ENCODE assay signal across 1 cellular context in the genomic region with DNA sequence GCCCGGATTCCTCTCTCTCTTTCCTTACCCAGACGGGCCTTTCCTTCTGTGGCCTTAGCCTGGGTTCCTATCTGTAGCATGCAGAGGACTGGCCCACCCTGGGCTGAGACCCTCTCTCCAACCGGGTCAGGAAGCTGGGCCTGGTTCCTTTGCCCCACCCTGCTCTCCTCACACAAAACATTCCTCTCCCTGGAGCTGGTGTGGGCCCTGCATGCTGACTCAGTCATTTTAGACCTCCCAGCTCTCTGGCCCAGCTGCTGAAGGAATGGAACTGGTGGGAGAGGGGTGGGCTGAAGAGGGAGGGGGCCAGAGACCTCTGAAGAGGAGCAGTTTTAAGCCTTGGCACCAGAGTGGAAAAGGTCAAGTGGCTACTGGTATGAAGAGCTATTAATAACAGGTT.
TF ChIP-seq lines count a peak whose summit lies in the region.

No MANE protein-coding gene starts in this region.

TF ChIP-seq in K562, 482 proteins besides CTCF, POLR2A, EP300 and RAD21 (continued from another document):
- TF ChIP-seq, protein P1, sequence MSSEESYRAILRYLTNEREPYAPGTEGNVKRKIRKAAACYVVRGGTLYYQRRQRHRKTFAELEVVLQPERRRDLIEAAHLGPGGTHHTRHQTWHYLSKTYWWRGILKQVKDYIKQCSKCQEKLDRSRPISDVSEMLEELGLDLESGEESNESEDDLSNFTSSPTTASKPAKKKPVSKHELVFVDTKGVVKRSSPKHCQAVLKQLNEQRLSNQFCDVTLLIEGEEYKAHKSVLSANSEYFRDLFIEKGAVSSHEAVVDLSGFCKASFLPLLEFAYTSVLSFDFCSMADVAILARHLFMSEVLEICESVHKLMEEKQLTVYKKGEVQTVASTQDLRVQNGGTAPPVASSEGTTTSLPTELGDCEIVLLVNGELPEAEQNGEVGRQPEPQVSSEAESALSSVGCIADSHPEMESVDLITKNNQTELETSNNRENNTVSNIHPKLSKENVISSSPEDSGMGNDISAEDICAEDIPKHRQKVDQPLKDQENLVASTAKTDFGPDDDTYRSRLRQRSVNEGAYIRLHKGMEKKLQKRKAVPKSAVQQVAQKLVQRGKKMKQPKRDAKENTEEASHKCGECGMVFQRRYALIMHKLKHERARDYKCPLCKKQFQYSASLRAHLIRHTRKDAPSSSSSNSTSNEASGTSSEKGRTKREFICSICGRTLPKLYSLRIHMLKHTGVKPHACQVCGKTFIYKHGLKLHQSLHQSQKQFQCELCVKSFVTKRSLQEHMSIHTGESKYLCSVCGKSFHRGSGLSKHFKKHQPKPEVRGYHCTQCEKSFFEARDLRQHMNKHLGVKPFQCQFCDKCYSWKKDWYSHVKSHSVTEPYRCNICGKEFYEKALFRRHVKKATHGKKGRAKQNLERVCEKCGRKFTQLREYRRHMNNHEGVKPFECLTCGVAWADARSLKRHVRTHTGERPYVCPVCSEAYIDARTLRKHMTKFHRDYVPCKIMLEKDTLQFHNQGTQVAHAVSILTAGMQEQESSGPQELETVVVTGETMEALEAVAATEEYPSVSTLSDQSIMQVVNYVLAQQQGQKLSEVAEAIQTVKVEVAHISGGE (CRISPR knock-in tag; IDR thresholded peaks at IDR 0.05): no peak
- TF ChIP-seq ETS2 (tag; IDR thresholded peaks at IDR 0.05; ENCODE audit: borderline replicate concordance, poor library complexity, severe bottlenecking) (no peak), SMARCA4 (IDR thresholded peaks at IDR 0.05) (peak; percentile 37; the same call in 1 of the 2 replicates), ZNF316 (IDR thresholded peaks at IDR 0.05) (peak; percentile 99), KAT7 (CRISPR knock-in tag; IDR thresholded peaks at IDR 0.05; ENCODE audit: borderline replicate concordance) (no peak), ZNF143 (CRISPR knock-in tag; IDR thresholded peaks at IDR 0.05) (no peak), ZNF57 (CRISPR knock-in tag; IDR thresholded peaks at IDR 0.05) (no peak), HDGF (IDR thresholded peaks at IDR 0.05) (0 out of 2 replicates have a peak, but pooled peaks have one; percentile 28), NFE2 (IDR thresholded peaks at IDR 0.05; ENCODE audit: low read depth) (peak; percentile 54; the same call in 1 of the 2 replicates), TAF15 (IDR thresholded peaks at IDR 0.05; ENCODE audit: low read depth, low read length) (no peak), PCBP1 (IDR thresholded peaks at IDR 0.05; ENCODE audit: low read depth, low read length, poor library complexity, severe bottlenecking) (no peak), ZNF175 (CRISPR knock-in tag; IDR thresholded peaks at IDR 0.05; ENCODE audit: low read depth) (peak; percentile 49; the same call in 1 of the 2 replicates), SMARCE1 (IDR thresholded peaks at IDR 0.05) (peak; percentile 22; the same call in 1 of the 2 replicates), ZNF785 (CRISPR knock-in tag; IDR thresholded peaks at IDR 0.05) (no peak), ESRRA (IDR thresholded peaks at IDR 0.05; ENCODE audit: borderline replicate concordance, low read depth) (no peak; the same call in 1 of the 2 replicates), ZNF121 (CRISPR knock-in tag; conservative IDR thresholded peaks at IDR 0.05) (no peak), TCFL5 (CRISPR knock-in tag; conservative IDR thresholded peaks at IDR 0.05) (no peak), HMG20B (CRISPR knock-in tag; IDR thresholded peaks at IDR 0.05) (no peak), MTA2 (IDR thresholded peaks at IDR 0.05; ENCODE audit: low read depth) (no peak), C11orf30 (IDR thresholded peaks at IDR 0.05; ENCODE audit: low read depth) (peak; percentile 99), JUND (IDR thresholded peaks at IDR 0.05; ENCODE audit: borderline replicate concordance, low read depth, low read length) (no peak), JUND (tag; IDR thresholded peaks at IDR 0.05; ENCODE audit: borderline replicate concordance, low read depth, low read length) (0 out of 3 replicates have a peak, but pooled peaks have one; percentile 3), ZNF274 (IDR thresholded peaks at IDR 0.05; ENCODE audit: borderline replicate concordance, low read depth, low read length) (no peak), PHB (CRISPR knock-in tag; IDR thresholded peaks at IDR 0.05) (no peak), CHCHD3 (CRISPR knock-in tag; IDR thresholded peaks at IDR 0.05) (no peak), ZEB2 (IDR thresholded peaks at IDR 0.05) (0 out of 2 replicates have a peak, but pooled peaks have one; percentile 2)
- TF ChIP-seq, protein P2, sequence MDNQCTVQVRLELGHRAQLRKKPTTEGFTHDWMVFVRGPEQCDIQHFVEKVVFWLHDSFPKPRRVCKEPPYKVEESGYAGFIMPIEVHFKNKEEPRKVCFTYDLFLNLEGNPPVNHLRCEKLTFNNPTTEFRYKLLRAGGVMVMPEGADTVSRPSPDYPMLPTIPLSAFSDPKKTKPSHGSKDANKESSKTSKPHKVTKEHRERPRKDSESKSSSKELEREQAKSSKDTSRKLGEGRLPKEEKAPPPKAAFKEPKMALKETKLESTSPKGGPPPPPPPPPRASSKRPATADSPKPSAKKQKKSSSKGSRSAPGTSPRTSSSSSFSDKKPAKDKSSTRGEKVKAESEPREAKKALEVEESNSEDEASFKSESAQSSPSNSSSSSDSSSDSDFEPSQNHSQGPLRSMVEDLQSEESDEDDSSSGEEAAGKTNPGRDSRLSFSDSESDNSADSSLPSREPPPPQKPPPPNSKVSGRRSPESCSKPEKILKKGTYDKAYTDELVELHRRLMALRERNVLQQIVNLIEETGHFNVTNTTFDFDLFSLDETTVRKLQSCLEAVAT (IDR thresholded peaks at IDR 0.05): 0 out of 4 replicates have a peak, but pooled peaks of 1 of the 2 experiments have one; percentile 29
- TF ChIP-seq, protein P3, sequence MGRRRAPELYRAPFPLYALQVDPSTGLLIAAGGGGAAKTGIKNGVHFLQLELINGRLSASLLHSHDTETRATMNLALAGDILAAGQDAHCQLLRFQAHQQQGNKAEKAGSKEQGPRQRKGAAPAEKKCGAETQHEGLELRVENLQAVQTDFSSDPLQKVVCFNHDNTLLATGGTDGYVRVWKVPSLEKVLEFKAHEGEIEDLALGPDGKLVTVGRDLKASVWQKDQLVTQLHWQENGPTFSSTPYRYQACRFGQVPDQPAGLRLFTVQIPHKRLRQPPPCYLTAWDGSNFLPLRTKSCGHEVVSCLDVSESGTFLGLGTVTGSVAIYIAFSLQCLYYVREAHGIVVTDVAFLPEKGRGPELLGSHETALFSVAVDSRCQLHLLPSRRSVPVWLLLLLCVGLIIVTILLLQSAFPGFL (CRISPR knock-in tag; IDR thresholded peaks at IDR 0.05): no peak
- TF ChIP-seq, protein P4, sequence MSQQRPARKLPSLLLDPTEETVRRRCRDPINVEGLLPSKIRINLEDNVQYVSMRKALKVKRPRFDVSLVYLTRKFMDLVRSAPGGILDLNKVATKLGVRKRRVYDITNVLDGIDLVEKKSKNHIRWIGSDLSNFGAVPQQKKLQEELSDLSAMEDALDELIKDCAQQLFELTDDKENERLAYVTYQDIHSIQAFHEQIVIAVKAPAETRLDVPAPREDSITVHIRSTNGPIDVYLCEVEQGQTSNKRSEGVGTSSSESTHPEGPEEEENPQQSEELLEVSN (IDR thresholded peaks at IDR 0.05; ENCODE audit: borderline replicate concordance in 1 of 2, extremely low read depth in 1 of 2, insufficient read depth in 1 of 2, insufficient read length in 1 of 2, low read depth in 1 of 2, low read length in 1 of 2, poor library complexity in 1 of 2, severe bottlenecking in 1 of 2): no peak
- TF ChIP-seq, protein P5, sequence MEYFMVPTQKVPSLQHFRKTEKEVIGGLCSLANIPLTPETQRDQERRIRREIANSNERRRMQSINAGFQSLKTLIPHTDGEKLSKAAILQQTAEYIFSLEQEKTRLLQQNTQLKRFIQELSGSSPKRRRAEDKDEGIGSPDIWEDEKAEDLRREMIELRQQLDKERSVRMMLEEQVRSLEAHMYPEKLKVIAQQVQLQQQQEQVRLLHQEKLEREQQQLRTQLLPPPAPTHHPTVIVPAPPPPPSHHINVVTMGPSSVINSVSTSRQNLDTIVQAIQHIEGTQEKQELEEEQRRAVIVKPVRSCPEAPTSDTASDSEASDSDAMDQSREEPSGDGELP (CRISPR knock-in tag; IDR thresholded peaks at IDR 0.05; ENCODE audit: borderline replicate concordance): peak; percentile 26; the same call in 1 of the 2 replicates
- TF ChIP-seq, protein P6, sequence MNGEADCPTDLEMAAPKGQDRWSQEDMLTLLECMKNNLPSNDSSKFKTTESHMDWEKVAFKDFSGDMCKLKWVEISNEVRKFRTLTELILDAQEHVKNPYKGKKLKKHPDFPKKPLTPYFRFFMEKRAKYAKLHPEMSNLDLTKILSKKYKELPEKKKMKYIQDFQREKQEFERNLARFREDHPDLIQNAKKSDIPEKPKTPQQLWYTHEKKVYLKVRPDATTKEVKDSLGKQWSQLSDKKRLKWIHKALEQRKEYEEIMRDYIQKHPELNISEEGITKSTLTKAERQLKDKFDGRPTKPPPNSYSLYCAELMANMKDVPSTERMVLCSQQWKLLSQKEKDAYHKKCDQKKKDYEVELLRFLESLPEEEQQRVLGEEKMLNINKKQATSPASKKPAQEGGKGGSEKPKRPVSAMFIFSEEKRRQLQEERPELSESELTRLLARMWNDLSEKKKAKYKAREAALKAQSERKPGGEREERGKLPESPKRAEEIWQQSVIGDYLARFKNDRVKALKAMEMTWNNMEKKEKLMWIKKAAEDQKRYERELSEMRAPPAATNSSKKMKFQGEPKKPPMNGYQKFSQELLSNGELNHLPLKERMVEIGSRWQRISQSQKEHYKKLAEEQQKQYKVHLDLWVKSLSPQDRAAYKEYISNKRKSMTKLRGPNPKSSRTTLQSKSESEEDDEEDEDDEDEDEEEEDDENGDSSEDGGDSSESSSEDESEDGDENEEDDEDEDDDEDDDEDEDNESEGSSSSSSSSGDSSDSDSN (IDR thresholded peaks at IDR 0.05; ENCODE audit: borderline replicate concordance in 1 of 2, low read depth in 2 of 2, low read length in 2 of 2): 0 out of 4 replicates have a peak, but pooled peaks of 1 of the 2 experiments have one; percentile 57
